ENCODE assay signal across 18 cellular contexts in genomic region chr2:33298233-33298632, GRCh38.
A peak's percentile ranks its signal among the peaks of the same experiment; 100 is the strongest.
DNase-seq lines count a peak whose midpoint lies in the region; ATAC-seq and TF ChIP-seq lines count a peak whose summit lies in the region.
"Had no signal": no experiment of that assay in that cellular context is flagged by ENCODE, and none has a peak within 500 bp of the region (broad histone marks: within the 10 kb centered on the region; RNA-seq: fewer than 3 reads in every experiment).

No MANE protein-coding gene starts in this region.

- H3K4me3 ChIP-seq in epithelial cell of esophagus (ENCODE audit: low read length), result no peak overlapping the region
- no peak overlapping the region for H3K4me3 ChIP-seq in ovary
- H3K4me3 ChIP-seq: GM23338 had no signal

- no peaks in the 10 kb centered on the region for H3K27me3 Mint-ChIP-seq in stimulated activated naive B cell treated with anti-CD40 and anti-IgM and Interleukin-4, amounts not matched to agents 10 μg/mL and 1 μg/mL and 100 μg/mL, for 72 hours

- no peak for ATAC-seq in activated naive CD4-positive, alpha-beta T cell treated with anti-CD3 and anti-CD28 coated beads, Interleukin-2, amount 50 U/mL, for 72 hours
- no peak for ATAC-seq in stimulated activated naive B cell treated with anti-CD40 and anti-IgM and Interleukin-4, amounts not matched to agents 10 μg/mL and 1 μg/mL and 100 μg/mL, for 72 hours (replicated peaks)
- no peak for ATAC-seq in stimulated activated naive CD8-positive, alpha-beta T cell treated with anti-CD3 and anti-CD28 coated beads, Interleukin-15, Interleukin-2, amounts not matched to agents 100 U/mL and 50 U/mL, for 24 hours
- ATAC-seq: activated CD8-positive, alpha-beta memory T cell treated with anti-CD3 and anti-CD28 coated beads, Interleukin-2, amount 10 ng/mL, durations not matched to agents 7 days and 5 days; GM23338; left lobe of liver had no signal

- intact Hi-C loops in ovary (cut with DNase I), result no loop called here

- TF ChIP-seq POLR2A in ovary (IDR thresholded peaks at IDR 0.05), result no peak

- H3K9me3 Mint-ChIP-seq in activated naive CD4-positive, alpha-beta T cell treated with anti-CD3 and anti-CD28 coated beads, Interleukin-2, amount 50 U/mL, for 72 hours, result no peaks in the 10 kb centered on the region
- H3K9me3 Mint-ChIP-seq in stimulated activated naive B cell treated with anti-CD40 and anti-IgM and Interleukin-4, amounts not matched to agents 10 μg/mL and 1 μg/mL and 100 μg/mL, for 72 hours, result no peaks in the 10 kb centered on the region
- H3K9me3 Mint-ChIP-seq: GM23338, neural crest cell had no signal

- WGBS in ovary, 3 donors, result 40 to 75% (median 64%) methylated on average over 3 of the region's 3 CpGs

- H3K4me3 Mint-ChIP-seq in stimulated activated naive B cell treated with anti-CD40 and anti-IgM and Interleukin-4, amounts not matched to agents 10 μg/mL and 1 μg/mL and 100 μg/mL, for 72 hours, result no peak overlapping the region
- H3K4me3 Mint-ChIP-seq: activated CD8-positive, alpha-beta memory T cell treated with anti-CD3 and anti-CD28 coated beads, Interleukin-2, amount 10 ng/mL, durations not matched to agents 7 days and 5 days; activated naive CD8-positive, alpha-beta T cell; B cell; GM23338; neural crest cell had no signal

- H3K9me3 ChIP-seq in ovary, result no peaks in the 10 kb centered on the region

- H3K27ac Mint-ChIP-seq in activated naive CD4-positive, alpha-beta T cell treated with anti-CD3 and anti-CD28 coated beads, Interleukin-2, amount 50 U/mL, for 72 hours, result no peak overlapping the region
- no peak overlapping the region for H3K27ac Mint-ChIP-seq in stimulated activated naive B cell treated with anti-CD40 and anti-IgM and Interleukin-4, amounts not matched to agents 10 μg/mL and 1 μg/mL and 100 μg/mL, for 72 hours
- H3K27ac Mint-ChIP-seq: activated CD8-positive, alpha-beta memory T cell treated with anti-CD3 and anti-CD28 coated beads, Interleukin-2, amount 10 ng/mL, durations not matched to agents 7 days and 5 days; activated naive CD8-positive, alpha-beta T cell; B cell; GM23338 had no signal

- no peaks in the 10 kb centered on the region for H3K27me3 ChIP-seq in ovary

- H3K36me3 Mint-ChIP-seq in activated naive CD4-positive, alpha-beta T cell treated with anti-CD3 and anti-CD28 coated beads, Interleukin-2, amount 50 U/mL, for 72 hours, result no peaks in the 10 kb centered on the region
- H3K36me3 Mint-ChIP-seq in stimulated activated naive B cell treated with anti-CD40 and anti-IgM and Interleukin-4, amounts not matched to agents 10 μg/mL and 1 μg/mL and 100 μg/mL, for 72 hours, result no peaks in the 10 kb centered on the region
- H3K36me3 Mint-ChIP-seq: activated CD8-positive, alpha-beta memory T cell treated with anti-CD3 and anti-CD28 coated beads, Interleukin-2, amount 10 ng/mL, durations not matched to agents 7 days and 5 days; activated naive CD8-positive, alpha-beta T cell had no signal

- DNase-seq in AG08395 (ENCODE audit: low spot score), result peak; percentile 50
- DNase-seq in RKO (ENCODE audit: low spot score), result peak; percentile 9
- DNase-seq in epithelial cell of esophagus (ENCODE audit: low read depth), result peak; percentile 63
- DNase-seq in ovary, result no peak
- no peak for DNase-seq in activated naive CD4-positive, alpha-beta T cell treated with anti-CD3 and anti-CD28 coated beads, Interleukin-2, amount 50 U/mL, for 72 hours (ENCODE audit: low spot score in 2 of 2)
- no peak for DNase-seq in stimulated activated naive B cell treated with anti-CD40 and anti-IgM and Interleukin-4, amounts not matched to agents 10 μg/mL and 1 μg/mL and 100 μg/mL, for 72 hours
- no peak for DNase-seq in activated gamma-delta T cell (lab: John Stamatoyannopoulos, UW)
- no peak for DNase-seq in stimulated activated naive CD8-positive, alpha-beta T cell treated with anti-CD3 and anti-CD28 coated beads, Interleukin-15, Interleukin-2, amounts not matched to agents 100 U/mL and 50 U/mL, for 24 hours
- DNase-seq: activated CD8-positive, alpha-beta memory T cell treated with anti-CD3 and anti-CD28 coated beads, Interleukin-2, amount 10 ng/mL, durations not matched to agents 7 days and 5 days; DMS79; Kasumi-1; NCI-H187; NCI-H774 had no signal

- no peaks in the 10 kb centered on the region for H3K4me1 Mint-ChIP-seq in stimulated activated naive B cell treated with anti-CD40 and anti-IgM and Interleukin-4, amounts not matched to agents 10 μg/mL and 1 μg/mL and 100 μg/mL, for 72 hours
- H3K4me1 Mint-ChIP-seq: activated CD8-positive, alpha-beta memory T cell treated with anti-CD3 and anti-CD28 coated beads, Interleukin-2, amount 10 ng/mL, durations not matched to agents 7 days and 5 days; neural crest cell had no signal

- TF ChIP-seq CTCF in epithelial cell of esophagus (IDR thresholded peaks at IDR 0.05; ENCODE audit: insufficient read depth, low read depth, low read length, missing control alignments) (no peak), ovary (IDR thresholded peaks at IDR 0.05) (no peak)

- no peaks in the 10 kb centered on the region for H3K36me3 ChIP-seq in ovary

- peak; percentile 8 for TF ChIP-seq EP300 in ovary (IDR thresholded peaks at IDR 0.05)

- H3K4me1 ChIP-seq in ovary (ENCODE audit: insufficient read depth), result peaks cover 7% of the 10 kb centered on the region

- H3K27ac ChIP-seq in ovary, result peak overlapping the region in 1 of 2 donors; percentile 4

Comparison
In these comparisons a context has a peak if more than half of its experiments do, and no peak if none do; other contexts are left out.
1. DNase-seq: peak in AG08395 (single experiment), RKO (single experiment) and epithelial cell of esophagus (single experiment); none in ovary (0 of 5), activated naive CD4-positive, alpha-beta T cell treated with anti-CD3 and anti-CD28 coated beads, Interleukin-2, amount 50 U/mL, for 72 hours (0 of 2), stimulated activated naive B cell treated with anti-CD40 and anti-IgM and Interleukin-4, amounts not matched to agents 10 μg/mL and 1 μg/mL and 100 μg/mL, for 72 hours (single experiment), activated gamma-delta T cell (single experiment) and stimulated activated naive CD8-positive, alpha-beta T cell treated with anti-CD3 and anti-CD28 coated beads, Interleukin-15, Interleukin-2, amounts not matched to agents 100 U/mL and 50 U/mL, for 24 hours (single experiment).